In genomic region chr1:234875328-234875952, GRCh38 we compare ENCODE assay signal across 1 cellular context.
TF ChIP-seq lines count a peak whose summit lies in the region.

No MANE protein-coding gene starts in this region.

TF ChIP-seq in K562, 482 proteins besides CTCF, POLR2A, EP300 and RAD21 (continued from another document and continues in another):
- TF ChIP-seq ZNF407 (IDR thresholded peaks at IDR 0.05; ENCODE audit: low read depth) (no peak), RREB1 (CRISPR knock-in tag; IDR thresholded peaks at IDR 0.05) (0 out of 2 replicates have a peak, but pooled peaks have one; percentile 55), MEF2A (IDR thresholded peaks at IDR 0.05; ENCODE audit: control insufficient read depth, low read depth, low read length) (no peak), NFXL1 (CRISPR knock-in tag; IDR thresholded peaks at IDR 0.05) (no peak), TBP (optimal IDR thresholded peaks at IDR 0.05; ENCODE audit: low read depth, low read length) (no peak), ZNF143 (CRISPR knock-in tag; IDR thresholded peaks at IDR 0.05) (no peak), ARID3A (IDR thresholded peaks at IDR 0.05; ENCODE audit: borderline replicate concordance, low read depth, low read length) (no peak), MBD1 (CRISPR knock-in tag; IDR thresholded peaks at IDR 0.05) (no peak), ZNF253 (CRISPR knock-in tag; conservative IDR thresholded peaks at IDR 0.05) (no peak), CREB3 (tag; conservative IDR thresholded peaks at IDR 0.05; ENCODE audit: low read depth) (no peak), ZBTB43 (CRISPR knock-in tag; IDR thresholded peaks at IDR 0.05) (no peak), ZSCAN32 (CRISPR knock-in tag; IDR thresholded peaks at IDR 0.05) (0 out of 2 replicates have a peak, but pooled peaks have one; percentile 29), ZBTB34 (CRISPR knock-in tag; IDR thresholded peaks at IDR 0.05) (no peak), ZNF133 (CRISPR knock-in tag; IDR thresholded peaks at IDR 0.05) (no peak), DIDO1 (tag; IDR thresholded peaks at IDR 0.05; ENCODE audit: low read depth) (no peak), E2F1 (CRISPR knock-in tag; IDR thresholded peaks at IDR 0.05) (no peak), TCF7 (IDR thresholded peaks at IDR 0.05; ENCODE audit: borderline replicate concordance) (no peak), ZNF24 (IDR thresholded peaks at IDR 0.05) (no peak), ZBTB2 (IDR thresholded peaks at IDR 0.05) (no peak), KLF10 (CRISPR knock-in tag; IDR thresholded peaks at IDR 0.05) (no peak), MCM3 (IDR thresholded peaks at IDR 0.05) (no peak), SMAD3 (CRISPR knock-in tag; conservative IDR thresholded peaks at IDR 0.05) (0 out of 2 replicates have a peak, but pooled peaks have one; percentile 29), ESRRB (CRISPR knock-in tag; IDR thresholded peaks at IDR 0.05; ENCODE audit: borderline replicate concordance) (no peak), PHB (CRISPR knock-in tag; IDR thresholded peaks at IDR 0.05) (no peak), CGGBP1 (CRISPR knock-in tag; IDR thresholded peaks at IDR 0.05) (no peak)
